8 cellular contexts compared by ENCODE assay signal in genomic region chr14:100065942-100066574, GRCh38.
DNase-seq lines count a peak whose midpoint lies in the region; ATAC-seq and TF ChIP-seq lines count a peak whose summit lies in the region.

No MANE protein-coding gene starts in this region.

- peak overlapping the region; percentile 93 for H3K4me3 Mint-ChIP-seq in T-helper 1 cell treated with Interleukin-12 subunit alpha and Interleukin-12 subunit beta and Interleukin-4 antibody, amounts not matched to agents 30 μg/mL and 1 μg/mL, for 36 hours

- peaks cover 56% of the 10 kb centered on the region for H3K4me1 Mint-ChIP-seq in T-helper 1 cell treated with Interleukin-12 subunit alpha and Interleukin-12 subunit beta and Interleukin-4 antibody, amounts not matched to agents 30 μg/mL and 1 μg/mL, for 36 hours (ENCODE audit: low read depth)

- peak; percentile 87 for DNase-seq in central memory CD4-positive, alpha-beta T cell
- DNase-seq in stimulated activated CD4-positive, alpha-beta T cell treated with anti-CD3 and anti-CD28 coated beads, Interleukin-1b, Interleukin-23, amount 100 ng/mL, for 4 hours (ENCODE audit: low read depth in 2 of 2): peak; percentile 52 to 65
- DNase-seq in epidermal melanocyte (ENCODE audit: insufficient read length, low spot score) (no peak), kidney glomerular epithelial cell (lab: John Stamatoyannopoulos, UW) (no peak), glomerular visceral epithelial cell (ENCODE audit: extremely low spot score) (no peak)

- H3K27me3 Mint-ChIP-seq in T-helper 1 cell treated with Interleukin-12 subunit alpha and Interleukin-12 subunit beta and Interleukin-4 antibody, amounts not matched to agents 30 μg/mL and 1 μg/mL, for 36 hours (ENCODE audit: low read depth): no peaks in the 10 kb centered on the region

- peak; percentile 45 for TF ChIP-seq POLR2A in GM10847 (IDR thresholded peaks at IDR 0.05; ENCODE audit: extremely low read depth, insufficient read length)

- no peaks in the 10 kb centered on the region for H3K9me3 Mint-ChIP-seq in T-helper 1 cell treated with Interleukin-12 subunit alpha and Interleukin-12 subunit beta and Interleukin-4 antibody, amounts not matched to agents 30 μg/mL and 1 μg/mL, for 36 hours

- peak overlapping the region; percentile 97 for H3K27ac Mint-ChIP-seq in T-helper 1 cell treated with Interleukin-12 subunit alpha and Interleukin-12 subunit beta and Interleukin-4 antibody, amounts not matched to agents 30 μg/mL and 1 μg/mL, for 36 hours

- ATAC-seq in HG02840 (IDR thresholded peaks at IDR 0.05; ENCODE audit: low FRiP score, unreplicated experiment): peak; percentile 45

- peaks cover 43% of the 10 kb centered on the region for H3K36me3 Mint-ChIP-seq in T-helper 1 cell treated with Interleukin-12 subunit alpha and Interleukin-12 subunit beta and Interleukin-4 antibody, amounts not matched to agents 30 μg/mL and 1 μg/mL, for 36 hours (ENCODE audit: low read depth)

Comparison
In these comparisons a context has a peak if more than half of its experiments do, and no peak if none do; other contexts are left out.
1. DNase-seq: peak in central memory CD4-positive, alpha-beta T cell (single experiment) and stimulated activated CD4-positive, alpha-beta T cell treated with anti-CD3 and anti-CD28 coated beads, Interleukin-1b, Interleukin-23, amount 100 ng/mL, for 4 hours (2 of 2); none in epidermal melanocyte (single experiment), kidney glomerular epithelial cell (single experiment) and glomerular visceral epithelial cell (single experiment).